Comparison of ENCODE assay signal across 31 cellular contexts in the genomic region with DNA sequence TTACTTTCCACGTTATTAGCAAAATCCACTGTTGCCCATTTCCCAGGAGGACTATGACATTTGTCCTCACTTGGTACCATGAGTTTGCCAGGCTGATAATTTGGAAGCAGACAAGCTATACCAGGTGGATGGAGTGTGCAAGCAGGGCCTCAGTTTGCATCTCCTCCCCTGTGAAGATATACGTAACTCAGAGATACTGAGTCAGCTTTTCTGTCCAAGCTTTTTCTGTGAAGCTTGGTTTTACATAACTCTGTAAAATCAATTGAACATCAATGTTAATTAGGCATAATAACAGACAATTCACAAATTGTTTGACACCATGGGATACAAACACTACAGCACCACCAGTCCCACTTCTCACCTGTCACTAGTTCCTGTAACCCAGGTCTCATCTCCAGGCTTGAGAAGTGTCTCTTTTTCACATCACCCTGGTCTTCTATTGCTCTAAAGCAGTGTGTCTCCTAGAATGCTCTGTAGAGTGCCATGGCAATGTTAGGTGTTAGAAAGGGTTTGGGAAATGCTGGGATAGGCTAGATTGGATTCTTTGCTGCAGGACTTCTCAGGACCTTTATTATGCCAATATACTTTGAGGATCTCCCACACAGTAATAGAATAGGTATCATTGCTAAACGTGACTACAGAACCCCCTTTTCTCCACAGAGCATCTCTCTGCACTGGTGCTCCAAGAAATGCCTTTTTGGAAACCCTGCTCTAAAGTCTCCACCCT. TPM values are rescaled to one million over a fixed set of nuclear protein-coding genes. Genes with fewer than 3 reads are reported as not detected.
"Had no signal": no experiment of that assay in that cellular context is flagged by ENCODE, and none has a peak within 500 bp of the region (broad histone marks: within the 10 kb centered on the region; RNA-seq: fewer than 3 reads in every experiment).

No MANE protein-coding gene starts in this region.

- H3K36me3 ChIP-seq: cardiac muscle cell, MG63, SJSA1 had no signal

- H3K36me3 Mint-ChIP-seq: activated CD4-positive, alpha-beta memory T cell treated with anti-CD3 and anti-CD28 coated beads for 36 hours; activated naive CD8-positive, alpha-beta T cell treated with anti-CD3 and anti-CD28 coated beads for 36 hours had no signal

- H3K27me3 ChIP-seq: cardiac muscle cell, MG63, SJSA1 had no signal

- H3K9me3 ChIP-seq: SK-N-SH had no signal

- H3K27ac ChIP-seq: cardiac muscle cell, SJSA1 had no signal

- DNase-seq: activated CD4-positive, alpha-beta memory T cell treated with anti-CD3 and anti-CD28 coated beads for 36 hours; activated CD4-positive, alpha-beta T cell treated with anti-CD3 and anti-CD28 coated beads for 4 hours; activated CD4-positive, alpha-beta T cell treated with anti-CD3 and anti-CD28 coated beads, Interleukin-2, amount 50 U/mL, for 1 hour; activated CD4-positive, CD25-positive, alpha-beta regulatory T cell treated with anti-CD3 and anti-CD28 coated beads, Interleukin-2, amount 50 U/mL, for 72 hours; activated CD8-positive, alpha-beta memory T cell treated with anti-CD3 and anti-CD28 coated beads, Interleukin-2, amount 50 U/mL, for 4 hours; activated naive CD4-positive, alpha-beta T cell treated with anti-CD3 and anti-CD28 coated beads, Interleukin-2, amount 50 U/mL, for 16 hours; activated naive CD8-positive, alpha-beta T cell treated with anti-CD3 and anti-CD28 coated beads for 36 hours; activated T-cell treated with anti-CD3 and anti-CD28 coated beads for 4 hours; activated T-cell treated with anti-CD3 and anti-CD28 coated beads, Interleukin-2, amount 50 U/mL, for 4 hours; amniotic stem cell; aorta; Kasumi-1; KG1; MG63; NCI-H1048; NCI-H1436; NCI-H1694; NCI-H2029; NCI-H524 treated with DMSO at 0.1 percent for 48 hours; RPMI8226; SHP77 treated with DMSO at 0.1 percent for 48 hours; SK-N-SH had no signal

- ATAC-seq: activated T-cell treated with anti-CD3 and anti-CD28 coated beads, Interleukin-2, amount 50 U/mL, for 4 hours; Panc1 had no signal

- H3K4me1 Mint-ChIP-seq: activated naive CD8-positive, alpha-beta T cell treated with anti-CD3 and anti-CD28 coated beads for 36 hours; central memory CD8-positive, alpha-beta T cell had no signal

- H3K4me3 Mint-ChIP-seq: activated CD4-positive, alpha-beta memory T cell treated with anti-CD3 and anti-CD28 coated beads for 36 hours; activated naive CD8-positive, alpha-beta T cell treated with anti-CD3 and anti-CD28 coated beads for 36 hours; activated T-cell treated with anti-CD3 and anti-CD28 coated beads, Interleukin-2, amount 50 U/mL, for 4 hours; activated T-helper 1 cell treated with anti-CD3 and anti-CD28 coated beads, Interleukin-12 subunit alpha, Interleukin-12 subunit beta, Interleukin-2, Interleukin-4 antibody, amounts not matched to agents 30 ng/mL and 10 ng/mL and 1 ng/mL, durations not matched to agents 14 hours and 24 hours and 36 hours; central memory CD8-positive, alpha-beta T cell; T-helper 1 cell treated with Interleukin-12 subunit alpha and Interleukin-12 subunit beta and Interleukin-4 antibody, amounts not matched to agents 30 μg/mL and 1 μg/mL, for 36 hours; T-helper 2 cell treated with Interferon-gamma antibody and Interleukin-4, amounts not matched to agents 5 μg/mL and 100 μg/mL, for 36 hours had no signal

- H3K4me3 ChIP-seq: cardiac muscle cell, MG63, SJSA1 had no signal

- FAIRE-seq: TTC549 had no signal

- H3K27ac Mint-ChIP-seq: activated CD4-positive, alpha-beta memory T cell treated with anti-CD3 and anti-CD28 coated beads for 36 hours; activated naive CD8-positive, alpha-beta T cell treated with anti-CD3 and anti-CD28 coated beads for 36 hours; activated T-helper 1 cell treated with anti-CD3 and anti-CD28 coated beads, Interleukin-12 subunit alpha, Interleukin-12 subunit beta, Interleukin-2, Interleukin-4 antibody, amounts not matched to agents 30 ng/mL and 10 ng/mL and 1 ng/mL, durations not matched to agents 14 hours and 24 hours and 36 hours; T-helper 1 cell treated with Interleukin-12 subunit alpha and Interleukin-12 subunit beta and Interleukin-4 antibody, amounts not matched to agents 30 μg/mL and 1 μg/mL, for 36 hours; T-helper 2 cell treated with Interferon-gamma antibody and Interleukin-4, amounts not matched to agents 5 μg/mL and 100 μg/mL, for 36 hours had no signal

- H3K4me2 ChIP-seq: SK-N-SH had no signal

- H3K9ac ChIP-seq: SK-N-SH had no signal

RNA-seq across cellular contexts. Expression of a gene that starts 13.7 kb away (rescaled TPM):
- total RNA-seq: activated CD4-positive, alpha-beta memory T cell treated with anti-CD3 and anti-CD28 coated beads for 36 hours; activated naive CD8-positive, alpha-beta T cell treated with anti-CD3 and anti-CD28 coated beads for 36 hours; activated T-cell treated with anti-CD3 and anti-CD28 coated beads, Interleukin-2, amount 50 U/mL, for 4 hours; activated T-helper 1 cell treated with anti-CD3 and anti-CD28 coated beads, Interleukin-12 subunit alpha, Interleukin-12 subunit beta, Interleukin-2, Interleukin-4 antibody, amounts not matched to agents 30 ng/mL and 10 ng/mL and 1 ng/mL, durations not matched to agents 14 hours and 24 hours and 36 hours; cardiac muscle cell; NCI-H460; SJSA1 had no signal
- polyA plus RNA-seq: cardiac muscle cell, SK-N-SH had no signal

RNA-seq across cellular contexts. Expression of a gene that starts 20.9 kb away (rescaled TPM):
- total RNA-seq: activated CD4-positive, alpha-beta memory T cell treated with anti-CD3 and anti-CD28 coated beads for 36 hours; activated naive CD8-positive, alpha-beta T cell treated with anti-CD3 and anti-CD28 coated beads for 36 hours; activated T-helper 1 cell treated with anti-CD3 and anti-CD28 coated beads, Interleukin-12 subunit alpha, Interleukin-12 subunit beta, Interleukin-2, Interleukin-4 antibody, amounts not matched to agents 30 ng/mL and 10 ng/mL and 1 ng/mL, durations not matched to agents 14 hours and 24 hours and 36 hours; cardiac muscle cell; NCI-H460 had no signal
- polyA plus RNA-seq: SK-N-SH had no signal

RNA-seq across cellular contexts. Expression of a gene that starts 32.2 kb away (rescaled TPM):
- total RNA-seq: activated CD4-positive, alpha-beta memory T cell treated with anti-CD3 and anti-CD28 coated beads for 36 hours; activated naive CD8-positive, alpha-beta T cell treated with anti-CD3 and anti-CD28 coated beads for 36 hours; activated T-cell treated with anti-CD3 and anti-CD28 coated beads, Interleukin-2, amount 50 U/mL, for 4 hours; activated T-helper 1 cell treated with anti-CD3 and anti-CD28 coated beads, Interleukin-12 subunit alpha, Interleukin-12 subunit beta, Interleukin-2, Interleukin-4 antibody, amounts not matched to agents 30 ng/mL and 10 ng/mL and 1 ng/mL, durations not matched to agents 14 hours and 24 hours and 36 hours; aorta; cardiac muscle cell; NCI-H460; SJSA1 had no signal
- polyA plus RNA-seq: aorta, SK-N-SH had no signal
